19 cellular contexts compared by ENCODE assay signal in genomic region chr3:39387411-39387975, GRCh38. TPM values are rescaled to one million over a fixed set of nuclear protein-coding genes. Genes with fewer than 3 reads are reported as not detected.
A peak's percentile ranks its signal among the peaks of the same experiment; 100 is the strongest.
DNase-seq lines count a peak whose midpoint lies in the region; ATAC-seq lines count a peak whose summit lies in the region.
"Had no signal": no experiment of that assay in that cellular context is flagged by ENCODE, and none has a peak within 500 bp of the region (broad histone marks: within the 10 kb centered on the region; RNA-seq: fewer than 3 reads in every experiment).

No MANE protein-coding gene starts in this region.

- peaks cover 76% of the 10 kb centered on the region for H3K79me2 ChIP-seq in Karpas-422 (ENCODE audit: low read length)

- POLR2A ChIA-PET in activated CD4-positive, alpha-beta T cell treated with anti-CD3 and anti-CD28 coated beads, Interleukin-2, amount 10 ng/mL, durations not matched to agents 7 days and 5 days (lab: Charles Lee): no interaction called here

- H3K27ac Mint-ChIP-seq in activated CD4-positive, alpha-beta T cell treated with anti-CD3 and anti-CD28 coated beads, Interleukin-2, amount 10 ng/mL, durations not matched to agents 7 days and 5 days: peak overlapping the region; percentile 61
- H3K27ac Mint-ChIP-seq in activated T-helper 1 cell treated with anti-CD3 and anti-CD28 coated beads, Interleukin-12 subunit alpha, Interleukin-12 subunit beta, Interleukin-2, Interleukin-4 antibody, amounts not matched to agents 30 ng/mL and 10 ng/mL and 1 ng/mL, durations not matched to agents 14 hours and 24 hours and 36 hours: peak overlapping the region; percentile 36
- H3K27ac Mint-ChIP-seq in naive B cell: peak overlapping the region in 5 of 6 donors; percentile 61 to 90 (median 86)

- peaks cover 45% of the 10 kb centered on the region for H3K36me3 Mint-ChIP-seq in activated CD4-positive, alpha-beta T cell treated with anti-CD3 and anti-CD28 coated beads, Interleukin-2, amount 10 ng/mL, durations not matched to agents 7 days and 5 days (ENCODE audit: low read depth)
- peaks cover 40% of the 10 kb centered on the region for H3K36me3 Mint-ChIP-seq in activated T-helper 1 cell treated with anti-CD3 and anti-CD28 coated beads, Interleukin-12 subunit alpha, Interleukin-12 subunit beta, Interleukin-2, Interleukin-4 antibody, amounts not matched to agents 30 ng/mL and 10 ng/mL and 1 ng/mL, durations not matched to agents 14 hours and 24 hours and 36 hours (ENCODE audit: low read depth)
- peaks cover 13 to 25% of the 10 kb centered on the region in 2 donors for H3K36me3 Mint-ChIP-seq in naive B cell

- peaks cover 47% of the 10 kb centered on the region for H4K20me1 ChIP-seq in Karpas-422 (ENCODE audit: insufficient read depth, low read depth, low read length)

- intact Hi-C loops in activated T-helper 1 cell treated with anti-CD3 and anti-CD28 coated beads, Interleukin-12 subunit alpha, Interleukin-12 subunit beta, Interleukin-2, Interleukin-4 antibody, amounts not matched to agents 30 ng/mL and 10 ng/mL and 1 ng/mL, durations not matched to agents 14 hours and 24 hours and 36 hours (cut with micrococcal nuclease): loop anchor here (10.0 kb wide), 2 partner anchors 893 to 1223 kb away; partner anchors contain the start of genes EXOG and OXSR1

- H3K4me3 ChIP-seq in Karpas-422 (ENCODE audit: low read length): no peak overlapping the region
- H3K4me3 ChIP-seq: tibial artery had no signal

- peaks cover 36% of the 10 kb centered on the region; the same call in 1 of the 2 replicates for H3K36me3 ChIP-seq in Karpas-422 (ENCODE audit: insufficient read depth, low read length)

- no peaks in the 10 kb centered on the region for H3K27me3 ChIP-seq in Karpas-422 (ENCODE audit: low read length)
- H3K27me3 ChIP-seq: tibial artery had no signal

- peaks cover 67% of the 10 kb centered on the region for H3K4me1 Mint-ChIP-seq in activated CD4-positive, alpha-beta T cell treated with anti-CD3 and anti-CD28 coated beads, Interleukin-2, amount 10 ng/mL, durations not matched to agents 7 days and 5 days
- peaks cover 62% of the 10 kb centered on the region for H3K4me1 Mint-ChIP-seq in activated T-helper 1 cell treated with anti-CD3 and anti-CD28 coated beads, Interleukin-12 subunit alpha, Interleukin-12 subunit beta, Interleukin-2, Interleukin-4 antibody, amounts not matched to agents 30 ng/mL and 10 ng/mL and 1 ng/mL, durations not matched to agents 14 hours and 24 hours and 36 hours (ENCODE audit: low read depth)
- peaks cover 65 to 84% (median 71%) of the 10 kb centered on the region in 3 donors for H3K4me1 Mint-ChIP-seq in naive B cell

- CTCF ChIA-PET in activated CD4-positive, alpha-beta T cell treated with anti-CD3 and anti-CD28 coated beads, Interleukin-2, amount 10 ng/mL, durations not matched to agents 7 days and 5 days (lab: Charles Lee): interaction anchor here (0.8 to 5.9 kb wide), 4 partner anchors 17 to 209 kb away, joined by 3 to 26 read pairs (median 7); partner anchors contain the start of gene RPSA

- H2AFZ ChIP-seq in Karpas-422 (ENCODE audit: low read length): no peak overlapping the region

- no peak overlapping the region for H3K27ac ChIP-seq in Karpas-422 (ENCODE audit: low read length)
- H3K27ac ChIP-seq: tibial artery had no signal

- peaks cover 54% of the 10 kb centered on the region for H3K4me1 ChIP-seq in Karpas-422 (ENCODE audit: low read length)

- no peaks in the 10 kb centered on the region for H3K9me2 ChIP-seq in Karpas-422 (replicated peaks; ENCODE audit: insufficient read depth, low read length)

- no peaks in the 10 kb centered on the region for H3K9me3 ChIP-seq in Karpas-422 (ENCODE audit: low read length)
- H3K9me3 ChIP-seq: tibial artery had no signal

- peak overlapping the region; percentile 32 for H3K4me2 ChIP-seq in Karpas-422 (ENCODE audit: low read depth, low read length, poor library complexity, severe bottlenecking)

- ATAC-seq in naive B cell (ENCODE audit: low read depth in 2 of 2) (no peak), GM21381 (IDR thresholded peaks at IDR 0.05; ENCODE audit: unreplicated experiment) (no peak), GM18909 (IDR thresholded peaks at IDR 0.05; ENCODE audit: poor library complexity, unreplicated experiment) (no peak)
- ATAC-seq: right cardiac atrium had no signal

- peak overlapping the region; percentile 21; the same call in 1 of the 2 replicates for H3K9ac ChIP-seq in Karpas-422 (ENCODE audit: low read length)

- H3K9me3 Mint-ChIP-seq in activated CD4-positive, alpha-beta T cell treated with anti-CD3 and anti-CD28 coated beads, Interleukin-2, amount 10 ng/mL, durations not matched to agents 7 days and 5 days: no peaks in the 10 kb centered on the region
- no peaks in the 10 kb centered on the region for H3K9me3 Mint-ChIP-seq in activated T-helper 1 cell treated with anti-CD3 and anti-CD28 coated beads, Interleukin-12 subunit alpha, Interleukin-12 subunit beta, Interleukin-2, Interleukin-4 antibody, amounts not matched to agents 30 ng/mL and 10 ng/mL and 1 ng/mL, durations not matched to agents 14 hours and 24 hours and 36 hours
- H3K9me3 Mint-ChIP-seq in naive B cell: no peaks in the 10 kb centered on the region

- no peaks in the 10 kb centered on the region for H3K27me3 Mint-ChIP-seq in activated CD4-positive, alpha-beta T cell treated with anti-CD3 and anti-CD28 coated beads, Interleukin-2, amount 10 ng/mL, durations not matched to agents 7 days and 5 days
- no peaks in the 10 kb centered on the region for H3K27me3 Mint-ChIP-seq in activated T-helper 1 cell treated with anti-CD3 and anti-CD28 coated beads, Interleukin-12 subunit alpha, Interleukin-12 subunit beta, Interleukin-2, Interleukin-4 antibody, amounts not matched to agents 30 ng/mL and 10 ng/mL and 1 ng/mL, durations not matched to agents 14 hours and 24 hours and 36 hours (ENCODE audit: insufficient read depth)
- H3K27me3 Mint-ChIP-seq in naive B cell: no peaks in the 10 kb centered on the region

- no peak overlapping the region for H3K4me3 Mint-ChIP-seq in activated CD4-positive, alpha-beta T cell treated with anti-CD3 and anti-CD28 coated beads, Interleukin-2, amount 10 ng/mL, durations not matched to agents 7 days and 5 days
- no peak overlapping the region for H3K4me3 Mint-ChIP-seq in activated T-helper 1 cell treated with anti-CD3 and anti-CD28 coated beads, Interleukin-12 subunit alpha, Interleukin-12 subunit beta, Interleukin-2, Interleukin-4 antibody, amounts not matched to agents 30 ng/mL and 10 ng/mL and 1 ng/mL, durations not matched to agents 14 hours and 24 hours and 36 hours
- H3K4me3 Mint-ChIP-seq in naive B cell: peak overlapping the region in 7 of 8 donors; percentile 21 to 82 (median 67)

- DNase-seq in activated CD4-positive, alpha-beta T cell treated with anti-CD3 and anti-CD28 coated beads, Interleukin-2, amount 10 ng/mL, durations not matched to agents 7 days and 5 days: no peak
- DNase-seq in activated CD4-positive, alpha-beta T cell treated with anti-CD3 and anti-CD28 coated beads for 48 hours: no peak
- DNase-seq in Karpas-422: no peak
- DNase-seq in activated T-helper 1 cell treated with anti-CD3 and anti-CD28 coated beads, Interleukin-12 subunit alpha, Interleukin-12 subunit beta, Interleukin-2, Interleukin-4 antibody, amounts not matched to agents 30 ng/mL and 10 ng/mL and 1 ng/mL, durations not matched to agents 14 hours and 24 hours and 36 hours (ENCODE audit: low spot score): no peak
- no peak for DNase-seq in naive B cell
- no peak for DNase-seq in effector CD4-positive, alpha-beta T cell
- DNase-seq: COR-L47; foreskin melanocyte; GF-D8; NCI-H187 treated with DMSO at 0.1 percent for 48 hours; NCI-H69; right cardiac atrium; stimulated activated CD4-positive, alpha-beta T cell treated with anti-CD3 and anti-CD28 coated beads, Interleukin-1b, Interleukin-23, amount 100 ng/mL, for 48 hours; tibial artery had no signal

RNA-seq across cellular contexts. Expression of gene SLC25A38, which starts 4.3 kb away (rescaled TPM):
- total RNA-seq in activated CD4-positive, alpha-beta T cell treated with anti-CD3 and anti-CD28 coated beads, Interleukin-2, amount 10 ng/mL, durations not matched to agents 7 days and 5 days: 10 to 100 TPM; 34.0 to 35.1 TPM
- 38.5 and 54.6 TPM in 2 replicates for total RNA-seq in Karpas-422 (2014; rRNA removed; shearing (Covaris generic); ENCODE audit: low replicate concordance)
- total RNA-seq in activated T-helper 1 cell treated with anti-CD3 and anti-CD28 coated beads, Interleukin-12 subunit alpha, Interleukin-12 subunit beta, Interleukin-2, Interleukin-4 antibody, amounts not matched to agents 30 ng/mL and 10 ng/mL and 1 ng/mL, durations not matched to agents 14 hours and 24 hours and 36 hours: 40.0 and 43.1 TPM in 2 replicates
- 10 to 100 TPM; 44.4 to 70.4 (median 56.5) TPM for polyA plus RNA-seq in naive B cell (ENCODE audit: low read depth in 6 of 6)

RNA-seq across cellular contexts. Expression of gene RPSA, which starts 19.0 kb away (rescaled TPM):
- 1,000 to 10,000 TPM; 1,760 to 1,774 TPM for total RNA-seq in activated CD4-positive, alpha-beta T cell treated with anti-CD3 and anti-CD28 coated beads, Interleukin-2, amount 10 ng/mL, durations not matched to agents 7 days and 5 days
- total RNA-seq in Karpas-422 (2014; rRNA removed; shearing (Covaris generic); ENCODE audit: low replicate concordance): 2,449 and 2,497 TPM in 2 replicates
- total RNA-seq in activated T-helper 1 cell treated with anti-CD3 and anti-CD28 coated beads, Interleukin-12 subunit alpha, Interleukin-12 subunit beta, Interleukin-2, Interleukin-4 antibody, amounts not matched to agents 30 ng/mL and 10 ng/mL and 1 ng/mL, durations not matched to agents 14 hours and 24 hours and 36 hours: 1,750 and 1,765 TPM in 2 replicates
- 1,000 to 10,000 TPM; 1,144 to 1,512 (median 1,204) TPM for polyA plus RNA-seq in naive B cell (ENCODE audit: low read depth in 6 of 6)

RNA-seq across cellular contexts. Expression of gene CCR8, which starts 58.0 kb away (rescaled TPM):
- 1 to 10 TPM in 1 of 2 experiments, under 1 TPM in 1; 0.74 to 1.9 TPM for total RNA-seq in activated CD4-positive, alpha-beta T cell treated with anti-CD3 and anti-CD28 coated beads, Interleukin-2, amount 10 ng/mL, durations not matched to agents 7 days and 5 days
- total RNA-seq in Karpas-422 (2014; rRNA removed; shearing (Covaris generic); ENCODE audit: low replicate concordance): not detected in 2 replicates
- total RNA-seq in activated T-helper 1 cell treated with anti-CD3 and anti-CD28 coated beads, Interleukin-12 subunit alpha, Interleukin-12 subunit beta, Interleukin-2, Interleukin-4 antibody, amounts not matched to agents 30 ng/mL and 10 ng/mL and 1 ng/mL, durations not matched to agents 14 hours and 24 hours and 36 hours: 7.1 and 8.9 TPM in 2 replicates
- polyA plus RNA-seq in naive B cell (ENCODE audit: low read depth in 6 of 6): not detected
- total RNA-seq: A673, LHCN-M2, lung microvascular endothelial cell, right cardiac atrium had no signal
- polyA plus RNA-seq: right cardiac atrium had no signal

Comparison
In these comparisons a context has a peak if more than half of its experiments do, and no peak if none do; other contexts are left out.
1. H3K27ac Mint-ChIP-seq: peak in every context shown above with its lines; median percentile 86 in naive B cell; 61 in activated CD4-positive, alpha-beta T cell treated with anti-CD3 and anti-CD28 coated beads, Interleukin-2, amount 10 ng/mL, durations not matched to agents 7 days and 5 days; 36 in activated T-helper 1 cell treated with anti-CD3 and anti-CD28 coated beads, Interleukin-12 subunit alpha, Interleukin-12 subunit beta, Interleukin-2, Interleukin-4 antibody, amounts not matched to agents 30 ng/mL and 10 ng/mL and 1 ng/mL, durations not matched to agents 14 hours and 24 hours and 36 hours.
2. H3K4me3 Mint-ChIP-seq: peak in naive B cell (7 of 8); none in activated CD4-positive, alpha-beta T cell treated with anti-CD3 and anti-CD28 coated beads, Interleukin-2, amount 10 ng/mL, durations not matched to agents 7 days and 5 days (single experiment) and activated T-helper 1 cell treated with anti-CD3 and anti-CD28 coated beads, Interleukin-12 subunit alpha, Interleukin-12 subunit beta, Interleukin-2, Interleukin-4 antibody, amounts not matched to agents 30 ng/mL and 10 ng/mL and 1 ng/mL, durations not matched to agents 14 hours and 24 hours and 36 hours (single experiment).